1 cellular context compared by ENCODE assay signal in the genomic region with DNA sequence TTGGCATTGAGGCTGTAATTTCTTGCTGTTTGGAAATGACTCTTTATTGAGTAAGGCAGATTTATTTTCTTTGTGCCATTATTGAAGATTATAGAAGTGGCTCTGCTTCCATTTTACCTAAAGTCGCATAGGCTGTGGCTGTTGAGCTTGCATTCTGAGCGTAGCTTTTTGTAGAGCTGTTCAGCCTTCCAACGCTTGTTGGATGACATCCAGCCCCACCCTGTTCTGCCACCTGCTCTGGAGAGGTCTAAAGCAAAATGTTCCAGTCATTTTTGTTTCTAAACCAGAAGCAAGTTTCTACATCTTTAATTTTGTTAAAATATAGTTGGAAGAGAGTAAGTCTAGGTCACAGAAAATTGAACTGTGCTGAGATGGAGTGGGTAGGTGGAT.
TF ChIP-seq lines count a peak whose summit lies in the region.

No MANE protein-coding gene starts in this region.

TF ChIP-seq in SK-N-SH, 30 proteins besides CTCF, POLR2A, EP300 and RAD21 (continued from another document):
- TF ChIP-seq IRF3 (IDR thresholded peaks at IDR 0.05; ENCODE audit: low read depth, low read length), result no peak
- TF ChIP-seq TAF1 (IDR thresholded peaks at IDR 0.05; ENCODE audit: borderline replicate concordance, low read depth, low read length), result no peak
